In the genomic region with DNA sequence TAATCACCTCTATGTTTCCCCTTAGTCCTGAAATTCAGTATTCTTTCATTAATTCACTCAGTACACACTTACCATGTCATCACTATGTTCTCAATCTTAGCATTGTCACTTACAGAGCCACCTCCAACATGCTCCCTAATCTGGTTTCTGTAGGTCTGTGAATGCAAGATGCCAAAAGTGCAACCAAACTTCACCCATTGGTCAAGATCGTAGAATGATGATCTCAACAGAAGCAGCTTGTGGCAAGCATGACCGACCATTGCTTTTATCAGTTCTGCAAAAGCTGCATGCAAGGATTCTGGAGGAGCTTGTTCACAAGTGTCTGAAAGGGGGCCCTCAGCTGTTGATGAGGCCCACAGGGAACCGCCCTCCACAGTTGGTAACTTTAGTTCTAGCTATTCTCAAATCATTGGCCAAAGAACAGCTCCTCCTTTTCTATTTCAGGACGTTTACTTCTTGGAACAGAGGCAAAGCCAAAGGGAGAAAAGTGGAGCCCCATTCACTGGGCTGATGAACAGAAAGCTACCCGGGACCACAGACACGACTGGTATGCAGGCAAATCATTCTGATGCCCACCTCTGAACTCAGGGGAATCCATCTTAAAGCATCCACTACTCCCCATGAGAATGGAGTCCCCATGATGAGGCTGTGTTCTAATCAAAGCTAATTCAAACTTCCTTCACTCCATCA, we compare ENCODE assay signal across 20 cellular contexts. TPM values are rescaled to one million over a fixed set of nuclear protein-coding genes. Genes with fewer than 3 reads are reported as not detected.
DNase-seq lines count a peak whose midpoint lies in the region; ATAC-seq and TF ChIP-seq lines count a peak whose summit lies in the region.
"Had no signal": no experiment of that assay in that cellular context is flagged by ENCODE, and none has a peak within 500 bp of the region (broad histone marks: within the 10 kb centered on the region; RNA-seq: fewer than 3 reads in every experiment).

No MANE protein-coding gene starts in this region.

- H3K4me1 Mint-ChIP-seq in neural progenitor cell, result peaks cover 2% of the 10 kb centered on the region

- peaks cover 95% of the 10 kb centered on the region for H3K79me2 ChIP-seq in neural progenitor cell (ENCODE audit: low read depth)

- no peak overlapping the region for H3K9ac ChIP-seq in neural progenitor cell
- H3K9ac ChIP-seq: GM23248 had no signal

- H4K20me1 ChIP-seq in neural progenitor cell (ENCODE audit: low read depth), result no peaks in the 10 kb centered on the region

- no peaks in the 10 kb centered on the region for H3K27me3 ChIP-seq in neural progenitor cell
- H3K27me3 ChIP-seq: SJCRH30 had no signal

- no peak overlapping the region for H2AFZ ChIP-seq in neural progenitor cell (replicated peaks)
- H2AFZ ChIP-seq: GM23248, PC-9 had no signal

- peak overlapping the region; percentile 6 for H3K27ac Mint-ChIP-seq in neural progenitor cell
- H3K27ac Mint-ChIP-seq: B cell had no signal

- H3K27ac ChIP-seq in neural progenitor cell, result no peak overlapping the region
- H3K27ac ChIP-seq: GM23248, PC-9, SJCRH30 had no signal

- ATAC-seq in GM18907 (IDR thresholded peaks at IDR 0.05; ENCODE audit: unreplicated experiment) (peak; percentile 58), HG03159 (IDR thresholded peaks at IDR 0.05; ENCODE audit: unreplicated experiment) (peak; percentile 54), GM18520 (IDR thresholded peaks at IDR 0.05; ENCODE audit: unreplicated experiment) (no peak), GM19455 (IDR thresholded peaks at IDR 0.05; ENCODE audit: unreplicated experiment) (no peak)

- H3K36me3 Mint-ChIP-seq in neural progenitor cell, result peaks cover 85% of the 10 kb centered on the region

- DNase-seq in astrocyte of the hippocampus (ENCODE audit: low read depth, low spot score) (peak; percentile 59), neural progenitor cell (ENCODE audit: low spot score) (no peak), NOMO-1 treated with DMSO at 0.1 percent for 48 hours (lab: John Stamatoyannopoulos, UW; ENCODE audit: unreplicated experiment) (no peak), UCSD-AML1 (lab: John Stamatoyannopoulos, UW; ENCODE audit: unreplicated experiment) (no peak)
- DNase-seq: CD4-positive, alpha-beta memory T cell; DMS79 treated with DMSO at 0.1 percent for 48 hours; GM23248; NCI-H1417 treated with DMSO at 0.1 percent for 48 hours; NCI-H1930; NCI-H2171 treated with DMSO at 0.1 percent for 48 hours; NCI-H748 treated with DMSO at 0.1 percent for 48 hours; PC-9; SJCRH30; SW 1271 had no signal

- H3F3A ChIP-seq in neural progenitor cell (ENCODE audit: low read depth), result no peaks in the 10 kb centered on the region

- H3K9me3 ChIP-seq in neural progenitor cell (ENCODE audit: low read depth), result no peaks in the 10 kb centered on the region
- H3K9me3 ChIP-seq: SJCRH30 had no signal

- no peak for TF ChIP-seq CTCF in neural progenitor cell (IDR thresholded peaks at IDR 0.05)

- no peaks in the 10 kb centered on the region for H3K36me3 ChIP-seq in neural progenitor cell
- H3K36me3 ChIP-seq: SJCRH30 had no signal

- no peak overlapping the region for H3K4me2 ChIP-seq in neural progenitor cell
- H3K4me2 ChIP-seq: PC-9 had no signal

- peaks cover 6% of the 10 kb centered on the region for H3K27me3 Mint-ChIP-seq in neural progenitor cell (ENCODE audit: insufficient read depth, low read depth)

- H3K4me3 ChIP-seq in neural progenitor cell, result no peak overlapping the region
- H3K4me3 ChIP-seq: GM23248, PC-9, SJCRH30 had no signal

- no peak overlapping the region for H3K4me3 Mint-ChIP-seq in neural progenitor cell
- H3K4me3 Mint-ChIP-seq: B cell had no signal

- peaks cover 12% of the 10 kb centered on the region for H3K4me1 ChIP-seq in neural progenitor cell
- H3K4me1 ChIP-seq: SJCRH30 had no signal

- H3K9me3 Mint-ChIP-seq in neural progenitor cell, result peaks cover 76% of the 10 kb centered on the region

RNA-seq across cellular contexts. Expression of a gene that starts 14.1 kb away (rescaled TPM):
- total RNA-seq in neural progenitor cell (ENCODE audit: low replicate concordance), result 33.9 and 53.9 TPM in 2 replicates
- total RNA-seq: B cell, G401 had no signal

Comparison
In these comparisons a context has a peak if more than half of its experiments do, and no peak if none do; other contexts are left out.
1. ATAC-seq: peak in GM18907 (single experiment) and HG03159 (single experiment); none in GM18520 (single experiment) and GM19455 (single experiment).